In genomic region chr12:81330480-81330879, GRCh38 we compare ENCODE assay signal across 18 cellular contexts.
DNase-seq lines count a peak whose midpoint lies in the region; ATAC-seq, FAIRE-seq and TF ChIP-seq lines count a peak whose summit lies in the region.
"Had no signal": no experiment of that assay in that cellular context is flagged by ENCODE, and none has a peak within 500 bp of the region (broad histone marks: within the 10 kb centered on the region; RNA-seq: fewer than 3 reads in every experiment).

No MANE protein-coding gene starts in this region.

- DNase-seq in D721Med (ENCODE audit: insufficient read length, low spot score) (no peak), HT-29 (ENCODE audit: low spot score) (peak; percentile 5), WERI-Rb-1 (no peak), hippocampal formation (lab: John Stamatoyannopoulos, UW) (peak; percentile 2 to 81), mesothelial cell of epicardium (ENCODE audit: low spot score in 2 of 2, unreplicated experiment in 2 of 2) (no peak), left colon (no peak), posterior vena cava (ENCODE audit: low spot score) (no peak)
- DNase-seq: activated CD4-positive, alpha-beta T cell treated with anti-CD3 and anti-CD28 coated beads, Interleukin-2, amount 10 ng/mL, durations not matched to agents 7 days and 5 days; DMS79; MG63; NCI-H2171; SHP77 treated with DMSO at 0.1 percent for 48 hours; T-helper 9 cell had no signal

- intact Hi-C loops in left colon (cut with DNase I, micrococcal nuclease): no loop called here
- intact Hi-C loops in posterior vena cava (cut with DNase I): no loop called here

- ATAC-seq in GM21619 (IDR thresholded peaks at IDR 0.05; ENCODE audit: unreplicated experiment) (no peak), left colon (no peak)
- ATAC-seq: gastroesophageal sphincter, sciatic nerve had no signal

- no peaks in the 10 kb centered on the region for H3K36me3 Mint-ChIP-seq in mesothelial cell of epicardium
- H3K36me3 Mint-ChIP-seq: activated naive CD4-positive, alpha-beta T cell treated with anti-CD3 and anti-CD28 coated beads, Interleukin-2, amount 50 U/mL, for 24 hours had no signal

- no peak overlapping the region for H3K4me3 ChIP-seq in WERI-Rb-1 (ENCODE audit: low read depth, low read length)
- H3K4me3 ChIP-seq: gastroesophageal sphincter, MG63, thoracic aorta had no signal

- no peaks in the 10 kb centered on the region for H3K9me3 Mint-ChIP-seq in mesothelial cell of epicardium
- H3K9me3 Mint-ChIP-seq: activated CD4-positive, alpha-beta T cell treated with anti-CD3 and anti-CD28 coated beads, Interleukin-2, amount 10 ng/mL, durations not matched to agents 7 days and 5 days; activated naive CD4-positive, alpha-beta T cell treated with anti-CD3 and anti-CD28 coated beads, Interleukin-2, amount 50 U/mL, for 24 hours had no signal

- no peaks in the 10 kb centered on the region for H3K36me3 ChIP-seq in WERI-Rb-1
- H3K36me3 ChIP-seq: gastroesophageal sphincter, MG63, thoracic aorta had no signal

- H3K4me3 Mint-ChIP-seq in mesothelial cell of epicardium: no peak overlapping the region
- H3K4me3 Mint-ChIP-seq: activated CD4-positive, alpha-beta T cell treated with anti-CD3 and anti-CD28 coated beads, Interleukin-2, amount 10 ng/mL, durations not matched to agents 7 days and 5 days; activated naive CD4-positive, alpha-beta T cell treated with anti-CD3 and anti-CD28 coated beads, Interleukin-2, amount 50 U/mL, for 24 hours had no signal

- H3K27ac Mint-ChIP-seq in mesothelial cell of epicardium: no peak overlapping the region
- H3K27ac Mint-ChIP-seq: activated CD4-positive, alpha-beta T cell treated with anti-CD3 and anti-CD28 coated beads, Interleukin-2, amount 10 ng/mL, durations not matched to agents 7 days and 5 days; activated naive CD4-positive, alpha-beta T cell treated with anti-CD3 and anti-CD28 coated beads, Interleukin-2, amount 50 U/mL, for 24 hours had no signal

- TF ChIP-seq CTCF in D721Med (IDR thresholded peaks at IDR 0.05; ENCODE audit: insufficient read depth, missing control alignments): no peak
- 0 out of 2 replicates have a peak, but pooled peaks have one; percentile 6 for TF ChIP-seq CTCF in WERI-Rb-1 (IDR thresholded peaks at IDR 0.05; ENCODE audit: low read depth, low read length)
- no peak for TF ChIP-seq CTCF in mesothelial cell of epicardium (IDR thresholded peaks at IDR 0.05; ENCODE audit: unreplicated experiment)

- no peaks in the 10 kb centered on the region for H3K9me3 ChIP-seq in WERI-Rb-1 (ENCODE audit: severe bottlenecking)
- H3K9me3 ChIP-seq: gastroesophageal sphincter, MG63, thoracic aorta had no signal

- H3K27me3 Mint-ChIP-seq in mesothelial cell of epicardium (ENCODE audit: low read depth): peaks cover 25% of the 10 kb centered on the region
- H3K27me3 Mint-ChIP-seq: activated CD4-positive, alpha-beta T cell treated with anti-CD3 and anti-CD28 coated beads, Interleukin-2, amount 10 ng/mL, durations not matched to agents 7 days and 5 days; activated naive CD4-positive, alpha-beta T cell treated with anti-CD3 and anti-CD28 coated beads, Interleukin-2, amount 50 U/mL, for 24 hours had no signal

- peak; percentile 90 for FAIRE-seq in D721Med (lab: Jason Lieb, UNC)

- no peak overlapping the region for H3K27ac ChIP-seq in WERI-Rb-1
- H3K27ac ChIP-seq: gastroesophageal sphincter, thoracic aorta had no signal

- no peaks in the 10 kb centered on the region for H3K4me1 Mint-ChIP-seq in mesothelial cell of epicardium
- H3K4me1 Mint-ChIP-seq: activated CD4-positive, alpha-beta T cell treated with anti-CD3 and anti-CD28 coated beads, Interleukin-2, amount 10 ng/mL, durations not matched to agents 7 days and 5 days; activated naive CD4-positive, alpha-beta T cell treated with anti-CD3 and anti-CD28 coated beads, Interleukin-2, amount 50 U/mL, for 24 hours had no signal

- no peaks in the 10 kb centered on the region for H3K27me3 ChIP-seq in WERI-Rb-1 (ENCODE audit: insufficient read depth, low read depth, severe bottlenecking)
- H3K27me3 ChIP-seq: gastroesophageal sphincter, MG63 had no signal

Comparison
In these comparisons a context has a peak if more than half of its experiments do, and no peak if none do; other contexts are left out.
1. DNase-seq: peak in HT-29 (single experiment) and hippocampal formation (2 of 2); none in D721Med (single experiment), WERI-Rb-1 (single experiment), mesothelial cell of epicardium (0 of 2), left colon (0 of 2) and posterior vena cava (single experiment).